Comparison of ENCODE assay signal across 16 cellular contexts in genomic region chr4:112448211-112448745, GRCh38.
DNase-seq lines count a peak whose midpoint lies in the region; ATAC-seq and TF ChIP-seq lines count a peak whose summit lies in the region.
"Had no signal": no experiment of that assay in that cellular context is flagged by ENCODE, and none has a peak within 500 bp of the region (broad histone marks: within the 10 kb centered on the region; RNA-seq: fewer than 3 reads in every experiment).

No MANE protein-coding gene starts in this region.

- H3K4me3 Mint-ChIP-seq in brain: peak overlapping the region in 3 of 5 experiments; percentile 2 to 37 (median 25)
- H3K4me3 Mint-ChIP-seq: activated CD8-positive, alpha-beta T cell treated with anti-CD3 and anti-CD28 coated beads, Interleukin-2, amount 10 ng/mL, durations not matched to agents 7 days and 5 days; CD4-positive, alpha-beta memory T cell had no signal

- in situ Hi-C loops in HAP-1 (cut with MboI; ENCODE audit: low sequenced_read_pairs): loop anchor here (5.0 kb wide), 1 partner anchor 74 kb away; no protein-coding TSS in a partner anchor

- no peaks in the 10 kb centered on the region for H3K79me2 ChIP-seq in osteoblast (ENCODE audit: insufficient read depth, low read length)

- no peak overlapping the region for H2AFZ ChIP-seq in osteoblast (ENCODE audit: low read length)

- H3K36me3 Mint-ChIP-seq in brain: peaks cover 15% of the 10 kb centered on the region
- H3K36me3 Mint-ChIP-seq in activated naive CD4-positive, alpha-beta T cell treated with anti-CD3 and anti-CD28 coated beads, Interleukin-2, amount 50 U/mL, for 72 hours: peaks cover 15 to 23% of the 10 kb centered on the region in 2 donors

- no peaks in the 10 kb centered on the region for H4K20me1 ChIP-seq in osteoblast (ENCODE audit: insufficient read depth, low read length)

- H3K9me3 ChIP-seq in HAP-1 (0 out of 2 replicates have a peak, but pooled peaks cover 2% of the 10 kb centered on the region), osteoblast (ENCODE audit: low read depth, low read length) (no peaks in the 10 kb centered on the region)

- H3K36me3 ChIP-seq in HAP-1 (replicated peaks) (no peaks in the 10 kb centered on the region), osteoblast (ENCODE audit: insufficient read depth, low read length) (no peaks in the 10 kb centered on the region)

- no peaks in the 10 kb centered on the region for H3K27me3 ChIP-seq in HAP-1 (ENCODE audit: low read depth)
- H3K27me3 ChIP-seq in osteoblast (ENCODE audit: insufficient read depth, low read length): no peaks in the 10 kb centered on the region
- H3K27me3 ChIP-seq: ascending aorta had no signal

- no peak overlapping the region for H3K4me3 ChIP-seq in HAP-1
- no peak overlapping the region for H3K4me3 ChIP-seq in osteoblast (ENCODE audit: insufficient read depth, low read length)
- H3K4me3 ChIP-seq: ascending aorta had no signal

- peaks cover 48% of the 10 kb centered on the region for H3K4me1 Mint-ChIP-seq in brain
- H3K4me1 Mint-ChIP-seq: CD4-positive, alpha-beta memory T cell had no signal

- no peak overlapping the region for H3K4me2 ChIP-seq in osteoblast (ENCODE audit: insufficient read depth, low read length)

- H3K27ac Mint-ChIP-seq in brain: peak overlapping the region; percentile 25 to 64 (median 60)
- no peak overlapping the region for H3K27ac Mint-ChIP-seq in activated naive CD4-positive, alpha-beta T cell treated with anti-CD3 and anti-CD28 coated beads, Interleukin-2, amount 50 U/mL, for 72 hours
- H3K27ac Mint-ChIP-seq: activated CD8-positive, alpha-beta T cell treated with anti-CD3 and anti-CD28 coated beads, Interleukin-2, amount 10 ng/mL, durations not matched to agents 7 days and 5 days; activated T-helper 2 cell treated with anti-CD3 and anti-CD28 coated beads, Interferon-gamma antibody, Interleukin-2, Interleukin-4, amounts not matched to agents 10 μg/mL and 5 μg/mL and 100 μg/mL, durations not matched to agents 14 hours and 24 hours and 36 hours; CD4-positive, alpha-beta memory T cell had no signal

- peaks cover 18 to 35% (median 25%) of the 10 kb centered on the region in 5 experiments for H3K9me3 Mint-ChIP-seq in brain
- H3K9me3 Mint-ChIP-seq in activated naive CD4-positive, alpha-beta T cell treated with anti-CD3 and anti-CD28 coated beads, Interleukin-2, amount 50 U/mL, for 72 hours: peaks cover 8 to 13% of the 10 kb centered on the region in 2 donors

- no peak for ATAC-seq in activated naive CD4-positive, alpha-beta T cell treated with anti-CD3 and anti-CD28 coated beads, Interleukin-2, amount 50 U/mL, for 72 hours
- ATAC-seq: activated CD8-positive, alpha-beta T cell treated with anti-CD3 and anti-CD28 coated beads, Interleukin-2, amount 10 ng/mL, durations not matched to agents 7 days and 5 days; left colon had no signal

- no peaks in the 10 kb centered on the region for H3K27me3 Mint-ChIP-seq in brain

- DNase-seq in HAP-1 (ENCODE audit: low spot score in 2 of 2) (peak; percentile 93 to 99), NCI-H524 treated with DMSO at 0.1 percent for 48 hours (lab: John Stamatoyannopoulos, UW) (peak; percentile 4), osteoblast (ENCODE audit: insufficient read length, low spot score, missing footprints) (peak; percentile 57), NOMO-1 (lab: John Stamatoyannopoulos, UW; ENCODE audit: unreplicated experiment in 2 of 2) (no peak), iPS-NIHi7 (ENCODE audit: extremely low spot score) (no peak)
- DNase-seq in activated naive CD4-positive, alpha-beta T cell treated with anti-CD3 and anti-CD28 coated beads, Interleukin-2, amount 50 U/mL, for 72 hours (ENCODE audit: low spot score in 2 of 2): no peak
- DNase-seq: activated CD8-positive, alpha-beta T cell treated with anti-CD3 and anti-CD28 coated beads, Interleukin-2, amount 10 ng/mL, durations not matched to agents 7 days and 5 days; CD4-positive, alpha-beta memory T cell; dermis blood vessel endothelial cell; left colon; posterior cingulate gyrus; substantia nigra had no signal

- TF ChIP-seq CTCF in brain (conservative IDR thresholded peaks at IDR 0.05): no peak
- TF ChIP-seq CTCF in osteoblast (IDR thresholded peaks at IDR 0.05; ENCODE audit: extremely low read depth, low read depth, low read length): no peak

- no peak overlapping the region for H3K27ac ChIP-seq in osteoblast (ENCODE audit: low read depth, low read length)
- H3K27ac ChIP-seq: ascending aorta, VCaP had no signal

- H3K4me1 ChIP-seq in HAP-1 (peaks cover 33% of the 10 kb centered on the region), osteoblast (ENCODE audit: insufficient read depth, low read length) (no peaks in the 10 kb centered on the region)
- H3K4me1 ChIP-seq: ascending aorta had no signal

Comparison
In these comparisons a context has a peak if more than half of its experiments do, and no peak if none do; other contexts are left out.
1. DNase-seq: peak in HAP-1 (2 of 2), NCI-H524 treated with DMSO at 0.1 percent for 48 hours (single experiment) and osteoblast (single experiment); none in NOMO-1 (0 of 2), iPS-NIHi7 (single experiment) and activated naive CD4-positive, alpha-beta T cell treated with anti-CD3 and anti-CD28 coated beads, Interleukin-2, amount 50 U/mL, for 72 hours (0 of 2).
2. H3K27ac Mint-ChIP-seq: peak in brain (5 of 5); none in activated naive CD4-positive, alpha-beta T cell treated with anti-CD3 and anti-CD28 coated beads, Interleukin-2, amount 50 U/mL, for 72 hours (0 of 2).